Comparison of ENCODE assay signal across 16 cellular contexts in the genomic region with DNA sequence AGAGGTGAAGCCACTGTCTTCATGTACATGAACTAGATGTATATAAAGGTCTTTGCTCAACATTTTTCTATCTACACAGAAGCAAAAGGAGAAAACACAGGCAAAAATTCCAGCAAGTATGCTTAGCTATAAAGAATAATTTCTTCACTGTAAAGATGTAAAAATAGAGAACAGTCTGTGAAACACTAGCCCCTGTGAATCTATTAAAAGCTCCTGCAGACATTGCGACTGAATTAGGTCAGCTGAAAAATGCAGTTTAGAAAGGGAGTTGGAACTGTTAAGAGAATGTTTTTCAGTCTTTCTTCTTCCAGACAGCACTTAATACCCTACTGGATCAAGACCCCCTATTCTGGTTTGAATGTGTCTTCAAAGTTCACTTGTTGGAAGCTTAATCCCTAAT.
"Had no signal": no experiment of that assay in that cellular context is flagged by ENCODE, and none has a peak within 500 bp of the region (broad histone marks: within the 10 kb centered on the region; RNA-seq: fewer than 3 reads in every experiment).

No MANE protein-coding gene starts in this region.

- H3K27ac Mint-ChIP-seq: natural killer cell, progenitor cell of endocrine pancreas had no signal

- H3K4me1 ChIP-seq: colonic mucosa, testis had no signal

- H3K27me3 ChIP-seq: colonic mucosa, hepatocyte, ovary, testis, transverse colon had no signal

- H3K27ac ChIP-seq: colonic mucosa, hepatocyte, ovary, testis, transverse colon had no signal

- H3K36me3 ChIP-seq: colonic mucosa, ovary, transverse colon had no signal

- H3K4me3 ChIP-seq: colonic mucosa, hepatocyte, ovary, smooth muscle cell, testis, transverse colon had no signal

- H3K4me3 Mint-ChIP-seq: natural killer cell, neural crest cell had no signal

- ATAC-seq: natural killer cell had no signal

- H3K36me3 Mint-ChIP-seq: natural killer cell had no signal

- H3K9me3 Mint-ChIP-seq: neural crest cell had no signal

- H2AFZ ChIP-seq: hepatocyte had no signal

- H3K79me2 ChIP-seq: hepatocyte had no signal

- H3K4me2 ChIP-seq: hepatocyte, smooth muscle cell had no signal

- H3K4me1 Mint-ChIP-seq: natural killer cell, neural crest cell had no signal

- H3K9me3 ChIP-seq: colonic mucosa, ovary, testis, transverse colon had no signal

- DNase-seq: cerebellar nuclear complex; colonic mucosa; effector CD8-positive, alpha-beta T cell; foreskin melanocyte; kidney glomerular epithelial cell; mammary epithelial cell; natural killer cell; ovary; stimulated activated CD4-positive, alpha-beta T cell treated with anti-CD3 and anti-CD28 coated beads, Interleukin-2, amount 100 ng/mL, for 48 hours; stimulated activated naive CD4-positive, alpha-beta T cell treated with Interleukin-2 at 50 U/mL for 16 hours; testis; transverse colon had no signal

- H3K27me3 Mint-ChIP-seq: progenitor cell of endocrine pancreas had no signal
